ENCODE assay signal across 8 cellular contexts in genomic region chr12:56521590-56522371, GRCh38. TPM values are rescaled to one million over a fixed set of nuclear protein-coding genes. Genes with fewer than 3 reads are reported as not detected.
A peak's percentile ranks its signal among the peaks of the same experiment; 100 is the strongest.
DNase-seq lines count a peak whose midpoint lies in the region; ATAC-seq and TF ChIP-seq lines count a peak whose summit lies in the region.

Gene RBMS2 (plus strand): TSS chr12:56521820. CDS start chr12:56522024, 204 bp downstream.

- H3K4me3 ChIP-seq in adipocyte (ENCODE audit: low read length) (peak within 1 kb of the TSS; percentile 88), neural progenitor cell (peak within 1 kb of the TSS; percentile 68)

- H3K36me3 ChIP-seq in adipocyte (ENCODE audit: control insufficient read depth, insufficient read depth, low read length, severe bottlenecking) (no peaks in the 10 kb centered on the region), neural progenitor cell (no peaks in the 10 kb centered on the region)

- ATAC-seq in HG02938 (IDR thresholded peaks at IDR 0.05; ENCODE audit: unreplicated experiment) = no peak

- H3K9ac ChIP-seq in adipocyte (ENCODE audit: low read length) (peak within 1 kb of the TSS; percentile 97), neural progenitor cell (peak within 1 kb of the TSS; percentile 65)

- H3K36me3 Mint-ChIP-seq in glutamatergic neuron (ENCODE audit: unreplicated experiment) (no peaks in the 10 kb centered on the region), neural progenitor cell (no peaks in the 10 kb centered on the region)

- peak within 1 kb of the TSS; percentile 95 for H2AFZ ChIP-seq in neural progenitor cell (replicated peaks)

- peaks cover 7% of the 10 kb centered on the region for H3F3A ChIP-seq in neural progenitor cell (ENCODE audit: low read depth)

- H3K27me3 Mint-ChIP-seq in glutamatergic neuron (ENCODE audit: unreplicated experiment) = no peaks in the 10 kb centered on the region
- H3K27me3 Mint-ChIP-seq in neural progenitor cell (ENCODE audit: insufficient read depth, low read depth) = no peaks in the 10 kb centered on the region

- H3K4me1 Mint-ChIP-seq in glutamatergic neuron (ENCODE audit: low read depth, unreplicated experiment) (peaks cover 6% of the 10 kb centered on the region), neural progenitor cell (peaks cover 14% of the 10 kb centered on the region)

- peak within 1 kb of the TSS; percentile 92 for H3K4me2 ChIP-seq in neural progenitor cell

- no peak for TF ChIP-seq CTCF in glutamatergic neuron (IDR thresholded peaks at IDR 0.05; ENCODE audit: partially characterized antibody, unreplicated experiment)
- no peak for TF ChIP-seq CTCF in neural progenitor cell (IDR thresholded peaks at IDR 0.05)

- no peaks in the 10 kb centered on the region for H4K20me1 ChIP-seq in neural progenitor cell (ENCODE audit: low read depth)

- H3K4me3 Mint-ChIP-seq in glutamatergic neuron (ENCODE audit: unreplicated experiment) = peak within 1 kb of the TSS; percentile 93
- peak within 1 kb of the TSS; percentile 90 for H3K4me3 Mint-ChIP-seq in neural progenitor cell

- H3K27ac Mint-ChIP-seq in glutamatergic neuron (ENCODE audit: unreplicated experiment) (peak within 1 kb of the TSS; percentile 34), neural progenitor cell (peak within 1 kb of the TSS; percentile 84)

- peaks cover 2% of the 10 kb centered on the region for H3K9me3 Mint-ChIP-seq in glutamatergic neuron (ENCODE audit: unreplicated experiment)
- H3K9me3 Mint-ChIP-seq in neural progenitor cell = no peaks in the 10 kb centered on the region

- no peaks in the 10 kb centered on the region for H3K9me3 ChIP-seq in adipocyte (ENCODE audit: control insufficient read depth, low read length)
- no peaks in the 10 kb centered on the region for H3K9me3 ChIP-seq in neural progenitor cell (ENCODE audit: low read depth)

- peak within 1 kb of the TSS; percentile 66 for H3K27ac ChIP-seq in neural progenitor cell

- DNase-seq in GM04503 (ENCODE audit: low read depth) = peak; percentile 65
- peak; percentile 91 for DNase-seq in LHCN-M2 (ENCODE audit: low read depth)
- peak; percentile 42 for DNase-seq in SHP77 treated with DMSO at 0.1 percent for 48 hours (lab: John Stamatoyannopoulos, UW)
- DNase-seq in adipocyte (ENCODE audit: low read depth) = peak; percentile 97
- DNase-seq in glutamatergic neuron = peak; percentile 65
- DNase-seq in neural progenitor cell (ENCODE audit: low spot score) = peak; percentile 90
- DNase-seq in ureter (ENCODE audit: low spot score) = peak; percentile 79

- peaks cover 31% of the 10 kb centered on the region for H3K4me1 ChIP-seq in adipocyte (ENCODE audit: control insufficient read depth, insufficient read depth, low read length)
- peaks cover 4% of the 10 kb centered on the region for H3K4me1 ChIP-seq in neural progenitor cell

- peaks cover 46% of the 10 kb centered on the region for H3K79me2 ChIP-seq in neural progenitor cell (ENCODE audit: low read depth)

- H3K27me3 ChIP-seq in adipocyte (replicated peaks; ENCODE audit: control insufficient read depth, insufficient read depth, low read length) = no peaks in the 10 kb centered on the region
- H3K27me3 ChIP-seq in neural progenitor cell = no peaks in the 10 kb centered on the region

RNA-seq across cellular contexts. Expression of gene RBMS2, which starts in this region (rescaled TPM):
- 12.1 and 13.0 TPM in 2 replicates for total RNA-seq in LHCN-M2 (2014; rRNA removed)
- polyA plus RNA-seq in LHCN-M2 (2012) = 37.9 TPM
- total RNA-seq in glutamatergic neuron (ENCODE audit: unreplicated experiment) = 10.2 TPM
- 12.9 and 13.1 TPM in 2 replicates for total RNA-seq in neural progenitor cell (ENCODE audit: low replicate concordance)
- 49.4 TPM for total RNA-seq in ureter

Comparison
In these comparisons a context has a peak if more than half of its experiments do, and no peak if none do; other contexts are left out.
1. DNase-seq: peak in every context shown above with its lines; median percentile 97 in adipocyte; 91 in LHCN-M2; 90 in neural progenitor cell; 79 in ureter; 65 in GM04503; 65 in glutamatergic neuron; 42 in SHP77 treated with DMSO at 0.1 percent for 48 hours.